Comparison of ENCODE assay signal across 19 cellular contexts in the genomic region with DNA sequence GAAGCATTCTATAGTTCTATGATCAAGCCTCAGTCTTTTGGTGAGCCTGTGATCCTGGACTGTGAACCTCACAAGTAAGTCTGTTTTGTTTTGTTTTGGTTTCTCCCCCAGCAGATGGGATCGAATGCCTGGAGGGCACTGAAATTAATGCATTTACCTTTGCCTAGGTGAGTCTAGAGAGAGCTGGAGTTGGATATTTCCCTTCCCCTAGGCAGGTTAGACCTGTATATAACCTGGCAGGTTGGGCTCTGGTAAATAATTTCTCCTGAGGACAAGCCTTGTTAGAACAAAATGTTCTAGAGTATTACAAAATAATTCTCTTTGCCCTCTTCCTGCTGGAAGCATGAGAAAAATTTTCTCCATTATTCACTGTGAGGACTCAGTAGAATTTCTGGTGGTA.
A peak's percentile ranks its signal among the peaks of the same experiment; 100 is the strongest.
DNase-seq lines count a peak whose midpoint lies in the region; ATAC-seq and TF ChIP-seq lines count a peak whose summit lies in the region.
"Had no signal": no experiment of that assay in that cellular context is flagged by ENCODE, and none has a peak within 500 bp of the region (broad histone marks: within the 10 kb centered on the region; RNA-seq: fewer than 3 reads in every experiment).

No MANE protein-coding gene starts in this region.

- no peaks in the 10 kb centered on the region for H3K27me3 Mint-ChIP-seq in WTC11 (ENCODE audit: low read depth)
- no peaks in the 10 kb centered on the region for H3K27me3 Mint-ChIP-seq in activated T-cell treated with anti-CD3 and anti-CD28 coated beads, Interleukin-2, amount 50 U/mL, for 72 hours (ENCODE audit: low read depth)
- H3K27me3 Mint-ChIP-seq: CD4-positive, alpha-beta memory T cell had no signal

- peaks cover 4% of the 10 kb centered on the region for H3K36me3 Mint-ChIP-seq in WTC11
- peaks cover 0 to 5% of the 10 kb centered on the region in 2 donors for H3K36me3 Mint-ChIP-seq in activated T-cell treated with anti-CD3 and anti-CD28 coated beads, Interleukin-2, amount 50 U/mL, for 72 hours (ENCODE audit: insufficient read depth in 2 of 2)

- H3K4me2 ChIP-seq in Loucy (ENCODE audit: low read depth, low read length, poor library complexity, severe bottlenecking), result no peak overlapping the region
- H3K4me2 ChIP-seq: BLaER1 had no signal

- no peak overlapping the region for H3K4me3 Mint-ChIP-seq in WTC11
- H3K4me3 Mint-ChIP-seq in activated T-cell treated with anti-CD3 and anti-CD28 coated beads, Interleukin-2, amount 50 U/mL, for 72 hours, result no peak overlapping the region
- H3K4me3 Mint-ChIP-seq: CD4-positive, alpha-beta memory T cell; HFFc6 had no signal

- CTCF ChIA-PET in WTC11 (lab: Charles Lee), result no interaction called here

- POLR2A ChIA-PET in WTC11 (lab: Charles Lee), result no interaction called here

- no peak overlapping the region for H3K4me3 ChIP-seq in ACC112 (ENCODE audit: low read depth, low read length)
- no peak overlapping the region for H3K4me3 ChIP-seq in Loucy (ENCODE audit: low read length, poor library complexity, severe bottlenecking)
- H3K4me3 ChIP-seq: BLaER1, Peyer's patch had no signal

- TF ChIP-seq CTCF in Loucy (conservative IDR thresholded peaks at IDR 0.05; ENCODE audit: low read length) (no peak), WTC11 (IDR thresholded peaks at IDR 0.05) (no peak)

- H3K9me3 ChIP-seq in Loucy (ENCODE audit: insufficient read depth, low read depth, low read length), result peaks cover under 1% of the 10 kb centered on the region; the same call in 1 of the 2 replicates
- H3K9me3 ChIP-seq: Peyer's patch had no signal

- H3K36me3 ChIP-seq in ACC112 (ENCODE audit: insufficient read depth, low read length) (no peaks in the 10 kb centered on the region), Loucy (ENCODE audit: insufficient read depth, low read length) (no peaks in the 10 kb centered on the region)
- H3K36me3 ChIP-seq: BLaER1, Peyer's patch had no signal

- no peak overlapping the region for H3K27ac ChIP-seq in ACC112 (ENCODE audit: low read depth, low read length)
- H3K27ac ChIP-seq: BLaER1 had no signal

- H3F3A ChIP-seq in Loucy (ENCODE audit: low read depth), result no peaks in the 10 kb centered on the region

- ATAC-seq in WTC11, result peak; percentile 34
- no peak for ATAC-seq in HG03439 (IDR thresholded peaks at IDR 0.05; ENCODE audit: unreplicated experiment)
- no peak for ATAC-seq in activated T-cell treated with anti-CD3 and anti-CD28 coated beads, Interleukin-2, amount 50 U/mL, for 72 hours (replicated peaks in 1 of 2)
- ATAC-seq: Right ventricle myocardium inferior had no signal

- H3K4me1 ChIP-seq in ACC112 (ENCODE audit: control insufficient read depth, insufficient read depth, low read length, unreplicated experiment), result no peaks in the 10 kb centered on the region
- H3K4me1 ChIP-seq in Loucy (ENCODE audit: insufficient read depth, low read length, poor library complexity, severe bottlenecking), result no peaks in the 10 kb centered on the region
- H3K4me1 ChIP-seq: BLaER1, Peyer's patch had no signal

- H3K27ac Mint-ChIP-seq in WTC11, result no peak overlapping the region; the same call in 1 of the 2 replicates
- H3K27ac Mint-ChIP-seq in activated T-cell treated with anti-CD3 and anti-CD28 coated beads, Interleukin-2, amount 50 U/mL, for 72 hours, result no peak overlapping the region
- H3K27ac Mint-ChIP-seq: HFFc6 had no signal

- H3K9me3 Mint-ChIP-seq in WTC11, result peaks cover 22% of the 10 kb centered on the region
- peaks cover 4 to 5% of the 10 kb centered on the region in 2 donors for H3K9me3 Mint-ChIP-seq in activated T-cell treated with anti-CD3 and anti-CD28 coated beads, Interleukin-2, amount 50 U/mL, for 72 hours
- H3K9me3 Mint-ChIP-seq: HFFc6 had no signal

- no peaks in the 10 kb centered on the region for H4K20me1 ChIP-seq in Loucy (ENCODE audit: insufficient read depth, low read length, poor library complexity, severe bottlenecking)
- H4K20me1 ChIP-seq: BLaER1 had no signal

- H3K9ac ChIP-seq in Loucy (ENCODE audit: low read depth, low read length, poor library complexity, severe bottlenecking), result no peak overlapping the region
- H3K9ac ChIP-seq: BLaER1 had no signal

- H3K79me2 ChIP-seq in ACC112 (ENCODE audit: control insufficient read depth, insufficient read depth, low read length, unreplicated experiment) (no peaks in the 10 kb centered on the region), Loucy (ENCODE audit: insufficient read depth, low read length) (no peaks in the 10 kb centered on the region)

- H2AFZ ChIP-seq in ACC112 (ENCODE audit: low read length, unreplicated experiment) (peak overlapping the region; percentile 11), Loucy (ENCODE audit: low read length) (peak overlapping the region; percentile 50)

- H3K27me3 ChIP-seq in ACC112 (ENCODE audit: insufficient read depth, low read length) (no peaks in the 10 kb centered on the region), Loucy (ENCODE audit: insufficient read depth, low read length, poor library complexity, severe bottlenecking) (no peaks in the 10 kb centered on the region)
- H3K27me3 ChIP-seq: BLaER1, Peyer's patch had no signal

- H3K9me2 ChIP-seq in Loucy (replicated peaks; ENCODE audit: low read depth, low read length), result no peaks in the 10 kb centered on the region

- peaks cover 21% of the 10 kb centered on the region for H3K4me1 Mint-ChIP-seq in WTC11
- no peaks in the 10 kb centered on the region for H3K4me1 Mint-ChIP-seq in activated T-cell treated with anti-CD3 and anti-CD28 coated beads, Interleukin-2, amount 50 U/mL, for 72 hours (ENCODE audit: low read depth)
- H3K4me1 Mint-ChIP-seq: CD4-positive, alpha-beta memory T cell had no signal

- DNase-seq in WTC11 (ENCODE audit: low spot score) (no peak), left kidney (ENCODE audit: low read depth, low spot score) (peak; percentile 17), SIG-M5 (lab: John Stamatoyannopoulos, UW) (no peak), NCI-H345 (lab: John Stamatoyannopoulos, UW) (no peak)
- no peak for DNase-seq in activated T-cell treated with anti-CD3 and anti-CD28 coated beads, Interleukin-2, amount 50 U/mL, for 72 hours
- DNase-seq: CD4-positive, alpha-beta memory T cell; DMS153; HFFc6; KG1; NCI-H1436; NCI-H2029 treated with DMSO at 0.1 percent for 48 hours; NCI-H2171; NCI-H446 treated with DMSO at 0.1 percent for 48 hours; Peyer's patch had no signal

TF ChIP-seq in WTC11, 78 proteins besides CTCF, POLR2A, EP300 and RAD21 (continues in another document):
- no peak for TF ChIP-seq TEAD1 (CRISPR knock-in tag; IDR thresholded peaks at IDR 0.05)
- no peak for TF ChIP-seq ZNF423 (CRISPR knock-in tag; IDR thresholded peaks at IDR 0.05)
- TF ChIP-seq, protein P1, sequence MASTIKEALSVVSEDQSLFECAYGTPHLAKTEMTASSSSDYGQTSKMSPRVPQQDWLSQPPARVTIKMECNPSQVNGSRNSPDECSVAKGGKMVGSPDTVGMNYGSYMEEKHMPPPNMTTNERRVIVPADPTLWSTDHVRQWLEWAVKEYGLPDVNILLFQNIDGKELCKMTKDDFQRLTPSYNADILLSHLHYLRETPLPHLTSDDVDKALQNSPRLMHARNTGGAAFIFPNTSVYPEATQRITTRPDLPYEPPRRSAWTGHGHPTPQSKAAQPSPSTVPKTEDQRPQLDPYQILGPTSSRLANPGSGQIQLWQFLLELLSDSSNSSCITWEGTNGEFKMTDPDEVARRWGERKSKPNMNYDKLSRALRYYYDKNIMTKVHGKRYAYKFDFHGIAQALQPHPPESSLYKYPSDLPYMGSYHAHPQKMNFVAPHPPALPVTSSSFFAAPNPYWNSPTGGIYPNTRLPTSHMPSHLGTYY (CRISPR knock-in tag; IDR thresholded peaks at IDR 0.05), result no peak
- no peak for TF ChIP-seq NR2C2 (CRISPR knock-in tag; IDR thresholded peaks at IDR 0.05)
- TF ChIP-seq, protein P2, sequence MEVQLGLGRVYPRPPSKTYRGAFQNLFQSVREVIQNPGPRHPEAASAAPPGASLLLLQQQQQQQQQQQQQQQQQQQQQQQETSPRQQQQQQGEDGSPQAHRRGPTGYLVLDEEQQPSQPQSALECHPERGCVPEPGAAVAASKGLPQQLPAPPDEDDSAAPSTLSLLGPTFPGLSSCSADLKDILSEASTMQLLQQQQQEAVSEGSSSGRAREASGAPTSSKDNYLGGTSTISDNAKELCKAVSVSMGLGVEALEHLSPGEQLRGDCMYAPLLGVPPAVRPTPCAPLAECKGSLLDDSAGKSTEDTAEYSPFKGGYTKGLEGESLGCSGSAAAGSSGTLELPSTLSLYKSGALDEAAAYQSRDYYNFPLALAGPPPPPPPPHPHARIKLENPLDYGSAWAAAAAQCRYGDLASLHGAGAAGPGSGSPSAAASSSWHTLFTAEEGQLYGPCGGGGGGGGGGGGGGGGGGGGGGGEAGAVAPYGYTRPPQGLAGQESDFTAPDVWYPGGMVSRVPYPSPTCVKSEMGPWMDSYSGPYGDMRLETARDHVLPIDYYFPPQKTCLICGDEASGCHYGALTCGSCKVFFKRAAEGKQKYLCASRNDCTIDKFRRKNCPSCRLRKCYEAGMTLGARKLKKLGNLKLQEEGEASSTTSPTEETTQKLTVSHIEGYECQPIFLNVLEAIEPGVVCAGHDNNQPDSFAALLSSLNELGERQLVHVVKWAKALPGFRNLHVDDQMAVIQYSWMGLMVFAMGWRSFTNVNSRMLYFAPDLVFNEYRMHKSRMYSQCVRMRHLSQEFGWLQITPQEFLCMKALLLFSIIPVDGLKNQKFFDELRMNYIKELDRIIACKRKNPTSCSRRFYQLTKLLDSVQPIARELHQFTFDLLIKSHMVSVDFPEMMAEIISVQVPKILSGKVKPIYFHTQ (CRISPR knock-in tag; IDR thresholded peaks at IDR 0.05), result no peak
- TF ChIP-seq, protein P3, sequence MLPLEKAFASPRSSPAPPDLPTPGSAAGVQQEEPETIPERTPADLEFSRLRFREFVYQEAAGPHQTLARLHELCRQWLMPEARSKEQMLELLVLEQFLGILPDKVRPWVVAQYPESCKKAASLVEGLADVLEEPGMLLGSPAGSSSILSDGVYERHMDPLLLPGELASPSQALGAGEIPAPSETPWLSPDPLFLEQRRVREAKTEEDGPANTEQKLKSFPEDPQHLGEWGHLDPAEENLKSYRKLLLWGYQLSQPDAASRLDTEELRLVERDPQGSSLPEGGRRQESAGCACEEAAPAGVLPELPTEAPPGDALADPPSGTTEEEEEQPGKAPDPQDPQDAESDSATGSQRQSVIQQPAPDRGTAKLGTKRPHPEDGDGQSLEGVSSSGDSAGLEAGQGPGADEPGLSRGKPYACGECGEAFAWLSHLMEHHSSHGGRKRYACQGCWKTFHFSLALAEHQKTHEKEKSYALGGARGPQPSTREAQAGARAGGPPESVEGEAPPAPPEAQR (CRISPR knock-in tag; IDR thresholded peaks at IDR 0.05), result no peak
- TF ChIP-seq PRRX2 (CRISPR knock-in tag; IDR thresholded peaks at IDR 0.05), result no peak
- TF ChIP-seq JUN (CRISPR knock-in tag; IDR thresholded peaks at IDR 0.05), result no peak
- TF ChIP-seq JAZF1 (CRISPR knock-in tag; IDR thresholded peaks at IDR 0.05), result no peak
- no peak for TF ChIP-seq EMX1 (CRISPR knock-in tag; IDR thresholded peaks at IDR 0.05)
- no peak for TF ChIP-seq CBFB (CRISPR knock-in tag; IDR thresholded peaks at IDR 0.05; ENCODE audit: low read depth)
